ENCODE assay signal across 23 cellular contexts in genomic region chr22:20211409-20211996, GRCh38. TPM values are rescaled to one million over a fixed set of nuclear protein-coding genes. Genes with fewer than 3 reads are reported as not detected.
DNase-seq lines count a peak whose midpoint lies in the region; ATAC-seq and TF ChIP-seq lines count a peak whose summit lies in the region.
"Had no signal": no experiment of that assay in that cellular context is flagged by ENCODE, and none has a peak within 500 bp of the region (broad histone marks: within the 10 kb centered on the region; RNA-seq: fewer than 3 reads in every experiment).

No MANE protein-coding gene starts in this region.

- H3K4me1 ChIP-seq in GM23338 (ENCODE audit: insufficient read depth) (no peaks in the 10 kb centered on the region), ascending aorta (peaks cover 10 to 43% of the 10 kb centered on the region in 2 donors), stomach (peaks cover 38 to 60% (median 56%) of the 10 kb centered on the region in 4 donors), mucosa of descending colon (ENCODE audit: low read depth) (peaks cover 5% of the 10 kb centered on the region), left lung (peaks cover 11 to 21% of the 10 kb centered on the region in 2 donors)

- no peak for TF ChIP-seq EP300 in stomach (IDR thresholded peaks at IDR 0.05)

- no peak for TF ChIP-seq CTCF in GM23338 (conservative IDR thresholded peaks at IDR 0.05; ENCODE audit: low read depth in 2 of 2)
- TF ChIP-seq CTCF in ascending aorta (IDR thresholded peaks at IDR 0.05) = no peak
- TF ChIP-seq CTCF in stomach (IDR thresholded peaks at IDR 0.05) = no peak
- TF ChIP-seq CTCF in mucosa of descending colon (IDR thresholded peaks at IDR 0.05) = no peak
- TF ChIP-seq CTCF in left lung (IDR thresholded peaks at IDR 0.05) = no peak

- H3K9me3 Mint-ChIP-seq in GM23338 = no peaks in the 10 kb centered on the region
- H3K9me3 Mint-ChIP-seq: activated T-cell treated with anti-CD3 and anti-CD28 coated beads, Interleukin-2, amount 50 U/mL, for 4 hours; CD4-positive, CD25-positive, alpha-beta regulatory T cell; IgD-negative memory B cell; nephron; stimulated activated memory B cell treated with anti-CD40 and anti-IgM and Interleukin-4, amounts not matched to agents 10 μg/mL and 1 μg/mL and 100 μg/mL, for 72 hours had no signal

- no peaks in the 10 kb centered on the region for H3K9me2 ChIP-seq in GM23338 (ENCODE audit: insufficient read depth)

- H4K20me1 ChIP-seq in GM23338 (replicated peaks; ENCODE audit: insufficient read depth) = no peaks in the 10 kb centered on the region

- intact Hi-C loops in ascending aorta (cut with DNase I) (loop anchor here (5.0 kb wide), 1 partner anchor 56 kb away; the partner anchor contains the start of gene RTN4R), stomach (cut with DNase I; ENCODE audit: low total_unique reads) (no loop called here), mucosa of descending colon (cut with DNase I, micrococcal nuclease) (no loop called here), left lung (cut with DNase I) (no loop called here)

- no peaks in the 10 kb centered on the region for H3K27me3 ChIP-seq in GM23338 (ENCODE audit: insufficient read depth)
- no peaks in the 10 kb centered on the region for H3K27me3 ChIP-seq in ascending aorta
- H3K27me3 ChIP-seq in stomach = no peaks in the 10 kb centered on the region
- no peaks in the 10 kb centered on the region for H3K27me3 ChIP-seq in left lung
- H3K27me3 ChIP-seq: brain microvascular endothelial cell, colonic mucosa, right atrium auricular region, vagina had no signal

- H3K36me3 Mint-ChIP-seq in GM23338 (ENCODE audit: low read depth) = no peaks in the 10 kb centered on the region
- H3K36me3 Mint-ChIP-seq: CD4-positive, CD25-positive, alpha-beta regulatory T cell; stimulated activated memory B cell treated with anti-CD40 and anti-IgM and Interleukin-4, amounts not matched to agents 10 μg/mL and 1 μg/mL and 100 μg/mL, for 72 hours had no signal

- H2AFZ ChIP-seq in GM23338 = no peak overlapping the region

- peaks cover 5% of the 10 kb centered on the region for H3K27me3 Mint-ChIP-seq in GM23338 (ENCODE audit: insufficient read depth, low read depth, poor library complexity)
- H3K27me3 Mint-ChIP-seq: CD4-positive, CD25-positive, alpha-beta regulatory T cell had no signal

- ATAC-seq in GM23338 (peak; percentile 8; the same call in 2 of the 3 replicates), mucosa of descending colon (no peak), left lung (no peak), HG03045 (IDR thresholded peaks at IDR 0.05; ENCODE audit: unreplicated experiment) (no peak)
- ATAC-seq: activated T-cell treated with anti-CD3 and anti-CD28 coated beads, Interleukin-2, amount 50 U/mL, for 4 hours; esophagus mucosa; stimulated activated memory B cell treated with anti-CD40 and anti-IgM and Interleukin-4, amounts not matched to agents 10 μg/mL and 1 μg/mL and 100 μg/mL, for 72 hours had no signal

- peaks cover 6% of the 10 kb centered on the region for H3K4me1 Mint-ChIP-seq in GM23338

- H3K4me2 ChIP-seq in GM23338 = no peak overlapping the region

- H3K4me3 ChIP-seq in GM23338 = no peak overlapping the region
- no peak overlapping the region for H3K4me3 ChIP-seq in ascending aorta
- H3K4me3 ChIP-seq in stomach = peak overlapping the region; percentile 1 to 22 (median 14)
- no peak overlapping the region for H3K4me3 ChIP-seq in mucosa of descending colon
- H3K4me3 ChIP-seq in left lung = peak overlapping the region in 1 of 2 donors; percentile 17
- H3K4me3 ChIP-seq: colonic mucosa, right atrium auricular region, vagina had no signal

- TF ChIP-seq POLR2A in stomach (IDR thresholded peaks at IDR 0.05) = no peak

- no peaks in the 10 kb centered on the region for H3K9me3 ChIP-seq in ascending aorta
- no peaks in the 10 kb centered on the region for H3K9me3 ChIP-seq in stomach
- no peaks in the 10 kb centered on the region for H3K9me3 ChIP-seq in mucosa of descending colon
- H3K9me3 ChIP-seq in left lung = no peaks in the 10 kb centered on the region
- H3K9me3 ChIP-seq: colonic mucosa, right atrium auricular region, vagina had no signal

- no peaks in the 10 kb centered on the region for H3F3A ChIP-seq in GM23338 (replicated peaks; ENCODE audit: low read depth)

- H3K27ac Mint-ChIP-seq in GM23338 = no peak overlapping the region
- H3K27ac Mint-ChIP-seq: IgD-negative memory B cell; stimulated activated memory B cell treated with anti-CD40 and anti-IgM and Interleukin-4, amounts not matched to agents 10 μg/mL and 1 μg/mL and 100 μg/mL, for 72 hours had no signal

- H3K27ac ChIP-seq in GM23338 (ENCODE audit: low read depth) = no peak overlapping the region
- H3K27ac ChIP-seq in ascending aorta = peak overlapping the region; percentile 32 to 55
- H3K27ac ChIP-seq in stomach = peak overlapping the region in 4 of 5 donors; percentile 1 to 61 (median 40)
- no peak overlapping the region for H3K27ac ChIP-seq in left lung
- H3K27ac ChIP-seq: brain microvascular endothelial cell, colonic mucosa, right atrium auricular region, vagina had no signal

- H3K79me2 ChIP-seq in GM23338 (replicated peaks; ENCODE audit: insufficient read depth) = no peaks in the 10 kb centered on the region

- DNase-seq in GM23338 (ENCODE audit: low spot score) (no peak), ascending aorta (ENCODE audit: low spot score in 2 of 2) (no peak), iPS-NIHi7 (ENCODE audit: extremely low spot score) (peak; percentile 48), stomach (no peak), mucosa of descending colon (no peak), left lung (no peak), cerebellar cortex (ENCODE audit: low spot score) (no peak)
- DNase-seq: activated CD4-positive, alpha-beta T cell treated with anti-CD3 and anti-CD28 coated beads, Interleukin-2, amount 50 U/mL, for 1 hour; activated naive CD4-positive, alpha-beta T cell; activated T-cell treated with anti-CD3 and anti-CD28 coated beads, Interleukin-2, amount 50 U/mL, for 4 hours; CD4-positive, CD25-positive, alpha-beta regulatory T cell; colonic mucosa; NCI-H2171; stimulated activated CD4-positive, alpha-beta T cell treated with anti-CD3 and anti-CD28 coated beads, Interleukin-4, amount 100 ng/mL, for 1 hour; T1000 had no signal

- 40 to 84% (median 82%) methylated on average over 3 to 10 of the region's 10 CpGs; no CpG with 5 or more reads in 1 of the 5 donors for WGBS in stomach, 5 donors

- H3K4me3 Mint-ChIP-seq in GM23338 = no peak overlapping the region
- H3K4me3 Mint-ChIP-seq: activated T-cell treated with anti-CD3 and anti-CD28 coated beads, Interleukin-2, amount 50 U/mL, for 4 hours; stimulated activated memory B cell treated with anti-CD40 and anti-IgM and Interleukin-4, amounts not matched to agents 10 μg/mL and 1 μg/mL and 100 μg/mL, for 72 hours had no signal

- no peaks in the 10 kb centered on the region for H3K36me3 ChIP-seq in GM23338 (ENCODE audit: insufficient read depth)
- no peaks in the 10 kb centered on the region for H3K36me3 ChIP-seq in ascending aorta
- H3K36me3 ChIP-seq in stomach = no peaks in the 10 kb centered on the region
- H3K36me3 ChIP-seq in mucosa of descending colon (ENCODE audit: low read depth) = no peaks in the 10 kb centered on the region
- no peaks in the 10 kb centered on the region for H3K36me3 ChIP-seq in left lung
- H3K36me3 ChIP-seq: brain microvascular endothelial cell, colonic mucosa, right atrium auricular region, vagina had no signal

TF ChIP-seq in GM23338, 12 proteins besides CTCF, POLR2A, EP300 and RAD21 (continues in another document):
- TF ChIP-seq ZNF331 (CRISPR knock-in tag; IDR thresholded peaks at IDR 0.05; ENCODE audit: low read depth) = no peak
- no peak for TF ChIP-seq ETS1 (IDR thresholded peaks at IDR 0.05)
- no peak for TF ChIP-seq EZH2phosphoT487 (IDR thresholded peaks at IDR 0.05; ENCODE audit: unreplicated experiment)
- no peak for TF ChIP-seq JUNB (IDR thresholded peaks at IDR 0.05; ENCODE audit: unreplicated experiment)
- no peak for TF ChIP-seq EZH2 (IDR thresholded peaks at IDR 0.05; ENCODE audit: low read depth, unreplicated experiment)
- TF ChIP-seq ZNF114 (CRISPR knock-in tag; IDR thresholded peaks at IDR 0.05) = no peak
- no peak for TF ChIP-seq NANOG (IDR thresholded peaks at IDR 0.05; ENCODE audit: borderline replicate concordance)

RNA-seq across cellular contexts. Expression of gene RTN4R, which starts 56.6 kb away (rescaled TPM):
- total RNA-seq in GM23338 (2014; rRNA removed; shearing (Covaris generic)) = 33.4 and 38.4 TPM in 2 replicates
- 10.6 and 12.9 TPM in 2 replicates for polyA plus RNA-seq in GM23338 (2016; fragmentation: Nextera tagmentation; extraction: Ambion mirVana)
- total RNA-seq in ascending aorta = 0.43 TPM
- total RNA-seq in stomach = 1 to 10 TPM in 1 of 5 donors, under 1 TPM in 1, not detected in 3; 0.92 to 1.7 TPM
- 1 to 10 TPM; 1.4 to 2.2 (median 2.0) TPM for polyA plus RNA-seq in stomach
- 1 to 10 TPM; 1.6 to 3.5 (median 2.5) TPM for total RNA-seq in mucosa of descending colon
- total RNA-seq in left lung = 10 to 100 TPM in 1 of 2 donors, 1 to 10 TPM in 1; 8.9 to 10.9 TPM
- polyA plus RNA-seq: IgD-negative memory B cell had no signal

Comparison
In these comparisons a context has a peak if more than half of its experiments do, and no peak if none do; other contexts are left out.
1. H3K27ac ChIP-seq: peak in ascending aorta (2 of 2) and stomach (4 of 5); none in GM23338 (single experiment) and left lung (0 of 2).
2. H3K4me3 ChIP-seq: peak in stomach (4 of 4); none in GM23338 (single experiment), ascending aorta (0 of 2) and mucosa of descending colon (single experiment).